Comparison of ENCODE assay signal across 1 cellular context in the genomic region with DNA sequence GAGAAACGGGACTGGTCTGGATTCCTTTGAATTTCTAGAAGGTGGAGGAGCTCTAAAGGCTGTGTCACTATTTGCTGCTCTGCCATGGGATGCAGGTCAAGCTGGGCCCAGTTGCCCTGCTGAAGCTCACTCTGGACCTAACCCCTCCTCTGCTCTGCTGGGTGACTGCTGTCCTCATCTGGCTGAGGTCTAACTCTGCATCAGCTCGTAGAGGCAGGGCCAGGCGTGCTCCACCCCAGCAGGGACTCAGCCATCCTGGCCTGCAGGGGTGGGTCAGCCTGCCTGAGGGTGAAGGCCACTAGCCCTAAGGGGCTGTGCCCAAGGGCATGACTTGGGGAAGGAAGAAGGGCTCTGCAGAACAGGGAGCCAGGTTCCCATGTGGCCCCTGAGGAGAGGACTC.
TF ChIP-seq lines count a peak whose summit lies in the region.

No MANE protein-coding gene starts in this region.

TF ChIP-seq in HepG2, 621 proteins besides CTCF, POLR2A, EP300 and RAD21:
- no peak for TF ChIP-seq RFX5 (IDR thresholded peaks at IDR 0.05; ENCODE audit: low read depth, low read length)
- no peak for TF ChIP-seq ZNF329 (CRISPR knock-in tag; IDR thresholded peaks at IDR 0.05; ENCODE audit: low read depth)
- no peak for TF ChIP-seq ZNF746 (CRISPR knock-in tag; IDR thresholded peaks at IDR 0.05)
